In genomic region chr21:36069713-36070573, GRCh38 we compare ENCODE assay signal across 1 cellular context.
TF ChIP-seq lines count a peak whose summit lies in the region.

Gene CBR1, plus strand, starts transcription at chr21:36070024. Its CDS starts 92 bp downstream, at chr21:36070116.

TF ChIP-seq in WTC11, 78 proteins besides CTCF, POLR2A, EP300 and RAD21 (continued from another document):
- TF ChIP-seq AR (CRISPR knock-in tag; IDR thresholded peaks at IDR 0.05), result no peak
- TF ChIP-seq EMX1 (CRISPR knock-in tag; IDR thresholded peaks at IDR 0.05), result no peak
- 0 out of 2 replicates have a peak, but pooled peaks have one; percentile 22 for TF ChIP-seq CREM (CRISPR knock-in tag; IDR thresholded peaks at IDR 0.05)
- no peak for TF ChIP-seq ZMAT4 (CRISPR knock-in tag; IDR thresholded peaks at IDR 0.05)
- TF ChIP-seq RORB (CRISPR knock-in tag; IDR thresholded peaks at IDR 0.05), result no peak
- no peak for TF ChIP-seq ZSCAN18 (CRISPR knock-in tag; IDR thresholded peaks at IDR 0.05)
- TF ChIP-seq NFATC4 (CRISPR knock-in tag; IDR thresholded peaks at IDR 0.05), result no peak
- no peak for TF ChIP-seq ZNF423 (CRISPR knock-in tag; IDR thresholded peaks at IDR 0.05)
- 0 out of 2 replicates have a peak, but pooled peaks have one; percentile 18 for TF ChIP-seq ZNF317 (CRISPR knock-in tag; IDR thresholded peaks at IDR 0.05; ENCODE audit: borderline replicate concordance, low read depth)
- peak; percentile 72; the same call in 1 of the 2 replicates for TF ChIP-seq TEAD1 (CRISPR knock-in tag; IDR thresholded peaks at IDR 0.05)
- no peak; the same call in 1 of the 2 replicates for TF ChIP-seq TEAD4 (CRISPR knock-in tag; IDR thresholded peaks at IDR 0.05)
- TF ChIP-seq MYBL2 (CRISPR knock-in tag; IDR thresholded peaks at IDR 0.05), result peak; percentile 68; the same call in 1 of the 2 replicates
- TF ChIP-seq STAT6 (CRISPR knock-in tag; conservative IDR thresholded peaks at IDR 0.05; ENCODE audit: low read depth), result no peak
- no peak for TF ChIP-seq ERG (CRISPR knock-in tag; IDR thresholded peaks at IDR 0.05)
- no peak for TF ChIP-seq ZNF425 (CRISPR knock-in tag; conservative IDR thresholded peaks at IDR 0.05)
- TF ChIP-seq CREB1 (CRISPR knock-in tag; IDR thresholded peaks at IDR 0.05), result peak; percentile 42
- TF ChIP-seq OVOL2 (CRISPR knock-in tag; IDR thresholded peaks at IDR 0.05; ENCODE audit: borderline replicate concordance), result no peak
- TF ChIP-seq RELA (CRISPR knock-in tag; IDR thresholded peaks at IDR 0.05; ENCODE audit: borderline replicate concordance), result no peak; the same call in none of the 2 replicates
- peak; percentile 91 for TF ChIP-seq FOXP1 (CRISPR knock-in tag; IDR thresholded peaks at IDR 0.05; ENCODE audit: borderline replicate concordance)
- TF ChIP-seq ATF6 (CRISPR knock-in tag; IDR thresholded peaks at IDR 0.05), result no peak
- TF ChIP-seq JAZF1 (CRISPR knock-in tag; IDR thresholded peaks at IDR 0.05), result no peak
- TF ChIP-seq SOX15 (CRISPR knock-in tag; IDR thresholded peaks at IDR 0.05), result no peak
- peak; percentile 50; the same call in 1 of the 2 replicates for TF ChIP-seq NFE2L1 (CRISPR knock-in tag; IDR thresholded peaks at IDR 0.05)
- TF ChIP-seq SP1 (CRISPR knock-in tag; conservative IDR thresholded peaks at IDR 0.05), result peak; percentile 84
- TF ChIP-seq ZNF232 (CRISPR knock-in tag; IDR thresholded peaks at IDR 0.05), result peak; percentile 94
- no peak for TF ChIP-seq IRF2 (CRISPR knock-in tag; IDR thresholded peaks at IDR 0.05; ENCODE audit: borderline replicate concordance, low read depth)
- peak; percentile 75; the same call in 1 of the 2 replicates for TF ChIP-seq ZNF281 (CRISPR knock-in tag; IDR thresholded peaks at IDR 0.05)
- TF ChIP-seq ZNF532 (CRISPR knock-in tag; IDR thresholded peaks at IDR 0.05; ENCODE audit: borderline replicate concordance), result peak; percentile 56; the same call in 1 of the 2 replicates
- TF ChIP-seq ATF3 (CRISPR knock-in tag; conservative IDR thresholded peaks at IDR 0.05), result no peak
- TF ChIP-seq ATF1 (CRISPR knock-in tag; IDR thresholded peaks at IDR 0.05), result peak; percentile 58; the same call in 1 of the 2 replicates
- no peak; the same call in 1 of the 2 replicates for TF ChIP-seq ESRRA (CRISPR knock-in tag; IDR thresholded peaks at IDR 0.05; ENCODE audit: borderline replicate concordance)
- peak; percentile 24; the same call in 1 of the 2 replicates for TF ChIP-seq SMAD4 (CRISPR knock-in tag; IDR thresholded peaks at IDR 0.05)
- TF ChIP-seq USF1 (CRISPR knock-in tag; IDR thresholded peaks at IDR 0.05), result peak; percentile 92
